In genomic region chr2:207328944-207329386, GRCh38 we compare ENCODE assay signal across 9 cellular contexts.
A peak's percentile ranks its signal among the peaks of the same experiment; 100 is the strongest.
DNase-seq lines count a peak whose midpoint lies in the region; ATAC-seq, FAIRE-seq and TF ChIP-seq lines count a peak whose summit lies in the region.
"Had no signal": no experiment of that assay in that cellular context is flagged by ENCODE, and none has a peak within 500 bp of the region (broad histone marks: within the 10 kb centered on the region; RNA-seq: fewer than 3 reads in every experiment).

No MANE protein-coding gene starts in this region.

- peak overlapping the region; percentile 84 for H3K4me2 ChIP-seq in GM12878 (ENCODE audit: control insufficient read depth, insufficient read depth)

- POLR2A ChIA-PET in GM12878 (lab: Charles Lee): interaction anchor here (0.5 to 1.8 kb wide), 7 partner anchors 10 to 202 kb away, joined by 3 to 8 read pairs (median 4); partner anchors contain the start of gene CREB1

- CTCF ChIA-PET in GM12878 (lab: Yijun Ruan, JAX): interaction anchor here (0.6 to 1.6 kb wide), 8 partner anchors 10 to 255 kb away, joined by 3 to 9 read pairs (median 4); no protein-coding TSS in a partner anchor

- BruUV-seq in GM12878 (replicated peaks; lab: Mats Ljungman, UMichigan): no TSS peak

- no peak for TF ChIP-seq CTCF in GM12878 (IDR thresholded peaks at IDR 0.05 in 2 of 3, conservative IDR thresholded peaks at IDR 0.05 in 1 of 3; ENCODE audit: control insufficient read depth in 2 of 3, extremely low read depth in 1 of 3, insufficient read depth in 1 of 3, low read depth in 3 of 3, low read length in 3 of 3)
- TF ChIP-seq CTCF in Peyer's patch (IDR thresholded peaks at IDR 0.05): no peak

- intact Hi-C loops in GM12878 (cut with micrococcal nuclease; ENCODE audit: unreplicated experiment): no loop called here

- SMC1A ChIA-PET in GM12878 (lab: Charles Lee; ENCODE audit: uncharacterized antibody, unreplicated experiment): interaction anchor here (0.6 to 7.6 kb wide), 16 partner anchors 9 to 332 kb away, joined by 3 to 93 read pairs (median 3); no protein-coding TSS in a partner anchor

- peak overlapping the region; percentile 98 for H3K27ac ChIP-seq in GM12878 (ENCODE audit: control insufficient read depth, insufficient read depth)
- no peak overlapping the region for H3K27ac ChIP-seq in Peyer's patch
- H3K27ac ChIP-seq: thyroid gland had no signal

- TF ChIP-seq EP300 in GM12878 (IDR thresholded peaks at IDR 0.05; ENCODE audit: borderline replicate concordance in 1 of 2, control insufficient read depth in 1 of 2, low read depth in 2 of 2, low read length in 2 of 2): no peak

- H3K27me3 ChIP-seq in GM12878 (replicated peaks in 1 of 2; ENCODE audit: control insufficient read depth in 2 of 2, insufficient read depth in 2 of 2, low read length in 1 of 2): no peaks in the 10 kb centered on the region
- H3K27me3 ChIP-seq in Peyer's patch: no peaks in the 10 kb centered on the region
- H3K27me3 ChIP-seq: thyroid gland had no signal

- H3K4me3 ChIP-seq in GM12878 (peak overlapping the region; percentile 50; the same call in 1 of the 2 replicates), Peyer's patch (no peak overlapping the region)
- H3K4me3 ChIP-seq: thyroid gland had no signal

- peak overlapping the region; percentile 62 for H2AFZ ChIP-seq in GM12878 (ENCODE audit: control insufficient read depth, low read depth, low read length)

- RAD21 ChIA-PET in GM12878 (lab: Charles Lee; ENCODE audit: unreplicated experiment): interaction anchor here (0.8 to 3.3 kb wide), 7 partner anchors 9 to 293 kb away, joined by 3 to 56 read pairs (median 4); partner anchors contain the start of gene KLF7

- no peaks in the 10 kb centered on the region for H3K9me3 ChIP-seq in GM12878 (replicated peaks; ENCODE audit: control insufficient read depth, insufficient read depth, low read length)
- no peaks in the 10 kb centered on the region for H3K9me3 ChIP-seq in Peyer's patch
- H3K9me3 ChIP-seq: thyroid gland had no signal

- in situ Hi-C loops in GM12878 (cut with MboI): loop anchor here (25.0 kb wide), 1 partner anchor 1617 kb away; no protein-coding TSS in a partner anchor

- H3K9ac ChIP-seq in GM12878 (ENCODE audit: control insufficient read depth, insufficient read depth, low read length): peak overlapping the region; percentile 67

- no peak for TF ChIP-seq RAD21 in GM12878 (IDR thresholded peaks at IDR 0.05; ENCODE audit: insufficient read depth, low read depth, low read length)

- ATAC-seq in GM18858 (IDR thresholded peaks at IDR 0.05; ENCODE audit: unreplicated experiment) (peak; percentile 34), GM21381 (IDR thresholded peaks at IDR 0.05; ENCODE audit: unreplicated experiment) (peak; percentile 38), HG03159 (IDR thresholded peaks at IDR 0.05; ENCODE audit: unreplicated experiment) (peak; percentile 47), GM12878 (peak; percentile 54)

- DNase-seq in GM12878 (ENCODE audit: low read depth, low spot score) (no peak), Peyer's patch (no peak), NCI-H2081 (lab: John Stamatoyannopoulos, UW) (no peak), NK-92 (lab: John Stamatoyannopoulos, UW; ENCODE audit: unreplicated experiment) (no peak)
- DNase-seq: kidney, thyroid gland had no signal

- H3K36me3 ChIP-seq in GM12878 (ENCODE audit: control insufficient read depth in 2 of 2, insufficient read depth in 2 of 2, low read length in 1 of 2): no peaks in the 10 kb centered on the region
- no peaks in the 10 kb centered on the region for H3K36me3 ChIP-seq in Peyer's patch
- H3K36me3 ChIP-seq: thyroid gland had no signal

- 0% methylated on average over 1 of the region's 1 CpG for WGBS in GM12878 (ENCODE audit: insufficient coverage, insufficient replicate concordance, low lambda C conversion rate, missing lambda C conversion rate)

- peaks cover 5% of the 10 kb centered on the region; the same call in 1 of the 2 replicates for H3K79me2 ChIP-seq in GM12878 (ENCODE audit: control insufficient read depth, insufficient read depth, low read length)

- TF ChIP-seq POLR2A in GM12878 (IDR thresholded peaks at IDR 0.05; ENCODE audit: low read depth, low read length) (peak; percentile 49; the same call in 1 of the 2 replicates), Peyer's patch (IDR thresholded peaks at IDR 0.05) (no peak)

- H3K4me1 ChIP-seq in GM12878 (ENCODE audit: control insufficient read depth, insufficient read depth, low read length): peaks cover 55% of the 10 kb centered on the region
- H3K4me1 ChIP-seq in Peyer's patch: no peaks in the 10 kb centered on the region

- H4K20me1 ChIP-seq in GM12878 (ENCODE audit: control insufficient read depth, insufficient read depth): no peaks in the 10 kb centered on the region

- peak; percentile 78 for FAIRE-seq in GM12878 (lab: Jason Lieb, UNC)
- FAIRE-seq: kidney had no signal

TF ChIP-seq in GM12878, 131 proteins besides CTCF, POLR2A, EP300 and RAD21 (continues in another document):
- TF ChIP-seq NBN (IDR thresholded peaks at IDR 0.05) (peak; percentile 80), SMC3 (IDR thresholded peaks at IDR 0.05; ENCODE audit: borderline replicate concordance, low read length) (peak; percentile 8; the same call in 1 of the 2 replicates), SMAD5 (IDR thresholded peaks at IDR 0.05; ENCODE audit: low read depth) (peak; percentile 80), SUZ12 (IDR thresholded peaks at IDR 0.05; ENCODE audit: unreplicated experiment) (no peak), POLR2AphosphoS2 (IDR thresholded peaks at IDR 0.05; ENCODE audit: low read depth, low read length) (peak; percentile 64; the same call in 1 of the 2 replicates), MYB (IDR thresholded peaks at IDR 0.05; ENCODE audit: borderline replicate concordance, low read depth, low read length) (no peak), MEF2A (IDR thresholded peaks at IDR 0.05; ENCODE audit: insufficient read depth, low read depth, low read length) (peak; percentile 43; the same call in 1 of the 2 replicates), IRF3 (IDR thresholded peaks at IDR 0.05) (no peak), JUNB (IDR thresholded peaks at IDR 0.05) (peak; percentile 22; the same call in 1 of the 2 replicates), RUNX3 (IDR thresholded peaks at IDR 0.05; ENCODE audit: low read length) (peak; percentile 67), BHLHE40 (IDR thresholded peaks at IDR 0.05; ENCODE audit: borderline replicate concordance in 1 of 2, low read depth in 2 of 2, low read length in 1 of 2) (peak in 1 of 2 experiments; percentile 3; a peak in 1 of 4 replicates), HDAC6 (IDR thresholded peaks at IDR 0.05; ENCODE audit: unreplicated experiment) (no peak)
- TF ChIP-seq, protein P1, sequence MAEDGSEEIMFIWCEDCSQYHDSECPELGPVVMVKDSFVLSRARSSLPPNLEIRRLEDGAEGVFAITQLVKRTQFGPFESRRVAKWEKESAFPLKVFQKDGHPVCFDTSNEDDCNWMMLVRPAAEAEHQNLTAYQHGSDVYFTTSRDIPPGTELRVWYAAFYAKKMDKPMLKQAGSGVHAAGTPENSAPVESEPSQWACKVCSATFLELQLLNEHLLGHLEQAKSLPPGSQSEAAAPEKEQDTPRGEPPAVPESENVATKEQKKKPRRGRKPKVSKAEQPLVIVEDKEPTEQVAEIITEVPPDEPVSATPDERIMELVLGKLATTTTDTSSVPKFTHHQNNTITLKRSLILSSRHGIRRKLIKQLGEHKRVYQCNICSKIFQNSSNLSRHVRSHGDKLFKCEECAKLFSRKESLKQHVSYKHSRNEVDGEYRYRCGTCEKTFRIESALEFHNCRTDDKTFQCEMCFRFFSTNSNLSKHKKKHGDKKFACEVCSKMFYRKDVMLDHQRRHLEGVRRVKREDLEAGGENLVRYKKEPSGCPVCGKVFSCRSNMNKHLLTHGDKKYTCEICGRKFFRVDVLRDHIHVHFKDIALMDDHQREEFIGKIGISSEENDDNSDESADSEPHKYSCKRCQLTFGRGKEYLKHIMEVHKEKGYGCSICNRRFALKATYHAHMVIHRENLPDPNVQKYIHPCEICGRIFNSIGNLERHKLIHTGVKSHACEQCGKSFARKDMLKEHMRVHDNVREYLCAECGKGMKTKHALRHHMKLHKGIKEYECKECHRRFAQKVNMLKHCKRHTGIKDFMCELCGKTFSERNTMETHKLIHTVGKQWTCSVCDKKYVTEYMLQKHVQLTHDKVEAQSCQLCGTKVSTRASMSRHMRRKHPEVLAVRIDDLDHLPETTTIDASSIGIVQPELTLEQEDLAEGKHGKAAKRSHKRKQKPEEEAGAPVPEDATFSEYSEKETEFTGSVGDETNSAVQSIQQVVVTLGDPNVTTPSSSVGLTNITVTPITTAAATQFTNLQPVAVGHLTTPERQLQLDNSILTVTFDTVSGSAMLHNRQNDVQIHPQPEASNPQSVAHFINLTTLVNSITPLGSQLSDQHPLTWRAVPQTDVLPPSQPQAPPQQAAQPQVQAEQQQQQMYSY (CRISPR knock-in tag; IDR thresholded peaks at IDR 0.05): no peak
- TF ChIP-seq, protein P2, sequence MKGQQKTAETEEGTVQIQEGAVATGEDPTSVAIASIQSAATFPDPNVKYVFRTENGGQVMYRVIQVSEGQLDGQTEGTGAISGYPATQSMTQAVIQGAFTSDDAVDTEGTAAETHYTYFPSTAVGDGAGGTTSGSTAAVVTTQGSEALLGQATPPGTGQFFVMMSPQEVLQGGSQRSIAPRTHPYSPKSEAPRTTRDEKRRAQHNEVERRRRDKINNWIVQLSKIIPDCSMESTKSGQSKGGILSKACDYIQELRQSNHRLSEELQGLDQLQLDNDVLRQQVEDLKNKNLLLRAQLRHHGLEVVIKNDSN (IDR thresholded peaks at IDR 0.05; ENCODE audit: borderline replicate concordance, extremely low read length, insufficient read depth, low read depth, low read length): no peak
